ENCODE assay signal across 32 cellular contexts in the genomic region with DNA sequence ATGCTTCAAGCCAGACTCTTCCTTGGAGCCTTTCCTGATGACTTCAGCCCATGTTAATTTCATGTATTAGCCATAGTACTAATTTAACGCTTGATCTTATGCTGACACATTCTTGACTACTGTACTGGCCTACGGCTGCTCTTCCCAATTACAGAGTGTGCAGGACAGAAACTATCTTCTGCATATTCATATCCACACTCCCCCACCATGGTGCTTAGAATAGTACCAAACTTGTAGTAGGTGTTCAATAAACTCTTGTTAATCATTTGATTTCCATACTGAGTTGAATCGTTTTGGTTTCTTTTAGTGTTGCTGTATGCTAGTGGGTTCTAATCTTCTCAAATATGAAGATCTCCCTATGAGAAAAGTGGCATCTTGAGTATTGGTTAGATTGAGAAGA.
"Had no signal": no experiment of that assay in that cellular context is flagged by ENCODE, and none has a peak within 500 bp of the region (broad histone marks: within the 10 kb centered on the region; RNA-seq: fewer than 3 reads in every experiment).

No MANE protein-coding gene starts in this region.

- H3K27me3 Mint-ChIP-seq: naive B cell; stimulated activated naive B cell treated with anti-CD40 and anti-IgM and Interleukin-4, amounts not matched to agents 10 μg/mL and 1 μg/mL and 100 μg/mL, for 72 hours had no signal

- H3K9me3 Mint-ChIP-seq: immature natural killer cell; mesothelial cell of epicardium; naive B cell; natural killer cell; neural progenitor cell; stimulated activated naive B cell treated with anti-CD40 and anti-IgM and Interleukin-4, amounts not matched to agents 10 μg/mL and 1 μg/mL and 100 μg/mL, for 72 hours had no signal

- H3K36me3 Mint-ChIP-seq: mesothelial cell of epicardium, naive B cell, natural killer cell, neural progenitor cell had no signal

- DNase-seq: hypothalamus; immature natural killer cell; kidney; left colon; left lung; lower lobe of right lung; mammary epithelial cell; mesendoderm; naive B cell; natural killer cell; nephron progenitor cell; occipital lobe; retina; right cardiac atrium; small intestine; spleen; stimulated activated CD4-positive, alpha-beta T cell treated with anti-CD3 and anti-CD28 coated beads, Interleukin-2, amount 100 ng/mL, for 48 hours; stimulated activated CD4-positive, alpha-beta T cell treated with anti-CD3 and anti-CD28 coated beads, Interleukin-4, amount 100 ng/mL, for 4 hours; stimulated activated CD8-positive, alpha-beta memory T cell treated with anti-CD3 and anti-CD28 coated beads, Interleukin-4, amount 100 ng/mL, for 48 hours; stimulated activated naive B cell treated with anti-CD40 and anti-IgM and Interleukin-4, amounts not matched to agents 10 μg/mL and 1 μg/mL and 100 μg/mL, for 72 hours; stimulated activated naive CD8-positive, alpha-beta T cell treated with anti-CD3 and anti-CD28 coated beads, Interleukin-15, Interleukin-2, amounts not matched to agents 100 U/mL and 50 U/mL, for 24 hours; stomach; testis; thyroid gland; transverse colon; upper lobe of left lung had no signal

- ATAC-seq: left colon; left lung; lower lobe of right lung; natural killer cell; right cardiac atrium; sciatic nerve; stimulated activated naive B cell treated with anti-CD40 and anti-IgM and Interleukin-4, amounts not matched to agents 10 μg/mL and 1 μg/mL and 100 μg/mL, for 72 hours; stimulated activated naive CD8-positive, alpha-beta T cell treated with anti-CD3 and anti-CD28 coated beads, Interleukin-15, Interleukin-2, amounts not matched to agents 100 U/mL and 50 U/mL, for 24 hours had no signal

- H3K27me3 ChIP-seq: left lung, neural progenitor cell, neutrophil, spleen, stomach, testis, thyroid gland, transverse colon, upper lobe of left lung, vagina had no signal

- H3K27ac Mint-ChIP-seq: mesothelial cell of epicardium; natural killer cell; nephron progenitor cell; neural progenitor cell; stimulated activated naive B cell treated with anti-CD40 and anti-IgM and Interleukin-4, amounts not matched to agents 10 μg/mL and 1 μg/mL and 100 μg/mL, for 72 hours had no signal

- H3K4me1 Mint-ChIP-seq: immature natural killer cell, natural killer cell, nephron progenitor cell, neural progenitor cell had no signal

- H3K27ac ChIP-seq: left lung, lower lobe of right lung, neural progenitor cell, neutrophil, parathyroid adenoma, spleen, stomach, testis, thyroid gland, upper lobe of left lung, vagina had no signal

- H3K4me3 Mint-ChIP-seq: immature natural killer cell; mesothelial cell of epicardium; natural killer cell; nephron progenitor cell; neural progenitor cell; stimulated activated naive B cell treated with anti-CD40 and anti-IgM and Interleukin-4, amounts not matched to agents 10 μg/mL and 1 μg/mL and 100 μg/mL, for 72 hours had no signal

- H3K4me1 ChIP-seq: left lung, lower lobe of right lung, neural progenitor cell, parathyroid adenoma, testis, thyroid gland had no signal

- H3K36me3 ChIP-seq: left lung, lower lobe of right lung, neural progenitor cell, neutrophil, spleen, stomach, thyroid gland, transverse colon, upper lobe of left lung, vagina had no signal

- H3K9me3 ChIP-seq: left lung, lower lobe of right lung, neutrophil, spleen, stomach, testis, thyroid gland, transverse colon, upper lobe of left lung, vagina had no signal

- H3K4me3 ChIP-seq: left lung, lower lobe of right lung, neural progenitor cell, spleen, stomach, testis, thyroid gland, transverse colon, upper lobe of left lung, vagina had no signal
